ENCODE assay signal across 15 cellular contexts in the genomic region with DNA sequence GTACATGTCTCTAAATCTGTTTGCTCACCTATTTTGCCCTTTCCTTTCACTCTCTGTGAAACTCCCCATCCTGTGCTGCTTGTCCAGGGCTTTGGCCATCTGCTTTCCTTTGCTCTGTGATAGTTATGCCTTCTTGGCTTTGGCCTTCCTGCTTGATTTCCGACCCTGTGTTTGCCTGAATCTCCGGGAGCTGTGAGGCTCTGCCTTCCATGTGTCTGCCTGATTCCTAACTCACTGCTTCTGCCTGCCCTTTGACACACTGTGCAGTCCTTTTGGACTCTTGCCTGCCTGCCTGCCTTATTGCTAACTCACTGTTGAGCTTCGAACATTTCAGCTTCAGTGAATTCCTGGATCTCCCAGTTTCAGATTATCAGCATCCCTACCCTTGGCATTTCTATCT.
DNase-seq lines count a peak whose midpoint lies in the region; ATAC-seq and TF ChIP-seq lines count a peak whose summit lies in the region.
"Had no signal": no experiment of that assay in that cellular context is flagged by ENCODE, and none has a peak within 500 bp of the region (broad histone marks: within the 10 kb centered on the region; RNA-seq: fewer than 3 reads in every experiment).

No MANE protein-coding gene starts in this region.

- no peaks in the 10 kb centered on the region for H3K79me2 ChIP-seq in osteoblast (ENCODE audit: insufficient read depth, low read length)

- no peaks in the 10 kb centered on the region for H3K4me1 ChIP-seq in body of pancreas
- peaks cover 6% of the 10 kb centered on the region for H3K4me1 ChIP-seq in osteoblast (ENCODE audit: insufficient read depth, low read length)

- H4K20me1 ChIP-seq in osteoblast (ENCODE audit: insufficient read depth, low read length), result no peaks in the 10 kb centered on the region

- DNase-seq in GM04504 (ENCODE audit: low read depth), result peak; percentile 1
- peak in 3 of 4 donors; percentile 11 to 17 (median 12) for DNase-seq in body of pancreas
- no peak for DNase-seq in left cardiac atrium
- no peak for DNase-seq in osteoblast (ENCODE audit: insufficient read length, low spot score, missing footprints)
- no peak for DNase-seq in NCI-H1930 (lab: John Stamatoyannopoulos, UW)
- DNase-seq in effector CD4-positive, alpha-beta T cell, result no peak
- DNase-seq in NCI-H524 (lab: John Stamatoyannopoulos, UW), result no peak
- DNase-seq: DMS79 treated with DMSO at 0.1 percent for 48 hours; H9; NCI-H2029 treated with DMSO at 0.1 percent for 48 hours; NCI-H774; stimulated activated CD4-positive, alpha-beta T cell treated with anti-CD3 and anti-CD28 coated beads, Interleukin-4, amount 100 ng/mL, for 4 hours; T-helper 9 cell had no signal

- H3K9me3 ChIP-seq in body of pancreas, result no peaks in the 10 kb centered on the region
- H3K9me3 ChIP-seq in osteoblast (ENCODE audit: low read depth, low read length), result no peaks in the 10 kb centered on the region

- intact Hi-C loops in body of pancreas (cut with DNase I), result no loop called here
- intact Hi-C loops in left cardiac atrium (cut with DNase I), result no loop called here

- TF ChIP-seq CTCF in body of pancreas (IDR thresholded peaks at IDR 0.05), result no peak
- TF ChIP-seq CTCF in osteoblast (IDR thresholded peaks at IDR 0.05; ENCODE audit: extremely low read depth, low read depth, low read length), result no peak

- no peaks in the 10 kb centered on the region for H3K36me3 ChIP-seq in body of pancreas (replicated peaks in 1 of 2; ENCODE audit: insufficient read depth in 1 of 2, low read depth in 2 of 2)
- H3K36me3 ChIP-seq in osteoblast (ENCODE audit: insufficient read depth, low read length), result no peaks in the 10 kb centered on the region

- no peak for TF ChIP-seq POLR2A in body of pancreas (IDR thresholded peaks at IDR 0.05)

- no peak overlapping the region for H3K4me2 ChIP-seq in osteoblast (ENCODE audit: insufficient read depth, low read length)

- H2AFZ ChIP-seq in osteoblast (ENCODE audit: low read length), result peak overlapping the region; percentile 72

- H3K27me3 ChIP-seq in body of pancreas (no peaks in the 10 kb centered on the region), osteoblast (ENCODE audit: insufficient read depth, low read length) (no peaks in the 10 kb centered on the region)

- no peak overlapping the region for H3K4me3 ChIP-seq in body of pancreas
- no peak overlapping the region for H3K4me3 ChIP-seq in osteoblast (ENCODE audit: insufficient read depth, low read length)

- ATAC-seq in body of pancreas, result no peak
- peak; percentile 54 to 72 for ATAC-seq in left cardiac atrium
- ATAC-seq in HG03520 (IDR thresholded peaks at IDR 0.05; ENCODE audit: unreplicated experiment), result no peak
- ATAC-seq: stimulated activated memory B cell treated with anti-CD40 and anti-IgM and Interleukin-4, amounts not matched to agents 10 μg/mL and 1 μg/mL and 100 μg/mL, for 72 hours had no signal

- H3K27ac ChIP-seq in body of pancreas (no peak overlapping the region), osteoblast (ENCODE audit: low read depth, low read length) (no peak overlapping the region)

- WGBS in body of pancreas, 2 donors, result 36 to 46% methylated on average over 3 of the region's 3 CpGs

Comparison
In these comparisons a context has a peak if more than half of its experiments do, and no peak if none do; other contexts are left out.
1. DNase-seq: peak in GM04504 (single experiment) and body of pancreas (3 of 4); none in left cardiac atrium (single experiment), osteoblast (single experiment), NCI-H1930 (0 of 2), effector CD4-positive, alpha-beta T cell (single experiment) and NCI-H524 (0 of 2).
2. ATAC-seq: peak in left cardiac atrium (2 of 2); none in body of pancreas (single experiment) and HG03520 (single experiment).